In the genomic region with DNA sequence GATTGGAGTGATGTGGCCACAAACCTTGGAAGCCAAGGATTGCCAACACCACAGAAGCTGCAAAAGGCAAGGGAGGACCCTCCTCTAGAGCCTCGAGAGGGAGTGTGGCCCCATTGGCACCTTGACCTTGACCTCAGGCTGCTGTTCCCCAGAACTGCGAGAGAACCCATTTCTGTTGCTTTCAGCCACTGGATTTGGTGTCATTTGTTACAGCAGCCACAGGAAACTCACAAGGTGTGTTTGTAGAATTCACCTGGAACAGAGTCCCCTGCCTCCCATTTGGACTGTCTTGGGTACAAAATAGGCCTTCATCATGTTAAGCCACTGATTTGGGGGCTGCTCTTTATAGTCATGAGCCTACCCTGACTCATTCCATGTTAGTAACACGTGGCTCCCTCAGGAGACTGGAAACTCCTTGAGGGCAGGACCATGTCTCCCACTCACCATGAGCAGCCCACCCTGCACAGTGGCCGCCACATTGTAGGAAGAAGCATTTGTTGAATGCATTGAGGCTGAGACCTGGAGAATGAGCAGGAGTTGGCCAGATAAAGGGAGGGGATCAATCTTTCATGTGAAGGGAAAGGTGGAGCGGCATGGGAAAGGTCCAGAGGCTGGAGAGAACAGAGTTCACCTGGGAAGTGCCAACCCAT, we compare ENCODE assay signal across 21 cellular contexts. TPM values are rescaled to one million over a fixed set of nuclear protein-coding genes. Genes with fewer than 3 reads are reported as not detected.
DNase-seq lines count a peak whose midpoint lies in the region; ATAC-seq, FAIRE-seq and TF ChIP-seq lines count a peak whose summit lies in the region.
"Had no signal": no experiment of that assay in that cellular context is flagged by ENCODE, and none has a peak within 500 bp of the region (broad histone marks: within the 10 kb centered on the region; RNA-seq: fewer than 3 reads in every experiment).

No MANE protein-coding gene starts in this region.

- H3K36me3 Mint-ChIP-seq in astrocyte (ENCODE audit: low read depth, unreplicated experiment) = peaks cover 1% of the 10 kb centered on the region
- H3K36me3 Mint-ChIP-seq in T-helper 2 cell treated with Interferon-gamma antibody and Interleukin-4, amounts not matched to agents 5 μg/mL and 100 μg/mL, for 36 hours (ENCODE audit: low read depth) = no peaks in the 10 kb centered on the region
- H3K36me3 Mint-ChIP-seq: CD8-positive, alpha-beta T cell had no signal

- no peak overlapping the region for H3K23ac ChIP-seq in mesenchymal stem cell (ENCODE audit: low read length in 2 of 2)

- H3K4me1 Mint-ChIP-seq in astrocyte (ENCODE audit: low read depth, unreplicated experiment) = peaks cover 7% of the 10 kb centered on the region
- no peaks in the 10 kb centered on the region for H3K4me1 Mint-ChIP-seq in T-helper 2 cell treated with Interferon-gamma antibody and Interleukin-4, amounts not matched to agents 5 μg/mL and 100 μg/mL, for 36 hours (ENCODE audit: low read depth)

- peaks cover 0 to 9% (median 0%) of the 10 kb centered on the region in 11 experiments; a peak in 1 of 22 replicates for H3K27me3 ChIP-seq in BLaER1 treated with 17β-estradiol and CSF1 and Interleukin-3, amounts not matched to agents 10 nM and 100 nM
- H3K27me3 ChIP-seq in HCT116 (ENCODE audit: insufficient read depth, low read length) (no peaks in the 10 kb centered on the region), astrocyte (ENCODE audit: insufficient read depth, low read length) (no peaks in the 10 kb centered on the region), mesenchymal stem cell (ENCODE audit: control insufficient read depth in 1 of 2, insufficient read depth in 1 of 2, low read length in 2 of 2) (no peaks in the 10 kb centered on the region)
- H3K27me3 ChIP-seq: Peyer's patch, SJSA1 had no signal

- H2AFZ ChIP-seq in HCT116 (ENCODE audit: low read depth, low read length, poor library complexity, severe bottlenecking) (peak overlapping the region; percentile 22), astrocyte (ENCODE audit: low read depth, low read length) (no peak overlapping the region), mesenchymal stem cell (ENCODE audit: low read depth, low read length) (no peak overlapping the region)

- no peak for TF ChIP-seq POLR2A in HCT116 (IDR thresholded peaks at IDR 0.05; ENCODE audit: borderline replicate concordance, extremely low read depth, insufficient read depth, insufficient read length)

- peak overlapping the region; percentile 69 for H2AK5ac ChIP-seq in mesenchymal stem cell (ENCODE audit: low read length, severe bottlenecking)

- no peaks in the 10 kb centered on the region for H3K79me2 ChIP-seq in HCT116 (ENCODE audit: insufficient read depth, low read length)
- H3K79me2 ChIP-seq in astrocyte (ENCODE audit: insufficient read depth, low read length) = no peaks in the 10 kb centered on the region

- no peak overlapping the region for H3K27ac ChIP-seq in BLaER1 treated with 17β-estradiol and CSF1 and Interleukin-3, amounts not matched to agents 10 nM and 100 nM
- H3K27ac ChIP-seq in HCT116 (ENCODE audit: low read depth, low read length) = peak overlapping the region; percentile 38; the same call in 1 of the 2 replicates
- H3K27ac ChIP-seq in astrocyte (ENCODE audit: low read depth, low read length) = no peak overlapping the region
- H3K27ac ChIP-seq in mesenchymal stem cell (ENCODE audit: low read length, poor library complexity, severe bottlenecking) = no peak overlapping the region
- H3K27ac ChIP-seq: KMS-11, Peyer's patch, SJSA1 had no signal

- H4K91ac ChIP-seq in mesenchymal stem cell (ENCODE audit: low read length) = peak overlapping the region; percentile 74

- WGBS in mesenchymal stem cell = 88% methylated on average over 5 of the region's 5 CpGs

- intact Hi-C loops in HCT116 (cut with micrococcal nuclease) = no loop called here

- H3K9ac ChIP-seq in BLaER1 treated with 17β-estradiol and CSF1 and Interleukin-3, amounts not matched to agents 10 nM and 100 nM = no peak overlapping the region
- H3K9ac ChIP-seq in HCT116 (ENCODE audit: low read length) (no peak overlapping the region), astrocyte (ENCODE audit: low read length) (no peak overlapping the region), mesenchymal stem cell (ENCODE audit: low read length) (no peak overlapping the region)
- H3K9ac ChIP-seq: KMS-11 had no signal

- no peak overlapping the region for H3K27ac Mint-ChIP-seq in astrocyte (ENCODE audit: unreplicated experiment)
- H3K27ac Mint-ChIP-seq in T-helper 2 cell treated with Interferon-gamma antibody and Interleukin-4, amounts not matched to agents 5 μg/mL and 100 μg/mL, for 36 hours = no peak overlapping the region
- H3K27ac Mint-ChIP-seq: CD8-positive, alpha-beta T cell had no signal

- H3K36me3 ChIP-seq in BLaER1 treated with 17β-estradiol and CSF1 and Interleukin-3, amounts not matched to agents 10 nM and 100 nM = peaks cover 0 to 8% (median 0%) of the 10 kb centered on the region in 11 experiments; a peak in 3 of 22 replicates
- H3K36me3 ChIP-seq in HCT116 (ENCODE audit: control insufficient read depth in 1 of 2, insufficient read depth in 2 of 2, low read length in 2 of 2) (no peaks in the 10 kb centered on the region), astrocyte (ENCODE audit: insufficient read depth, low read length) (no peaks in the 10 kb centered on the region), mesenchymal stem cell (ENCODE audit: control insufficient read depth in 1 of 2, insufficient read depth in 2 of 2, low read depth in 1 of 2, low read length in 2 of 2) (no peaks in the 10 kb centered on the region)
- H3K36me3 ChIP-seq: Peyer's patch, SJSA1 had no signal

- no peak overlapping the region for H3K4me3 ChIP-seq in BLaER1 treated with 17β-estradiol and CSF1 and Interleukin-3, amounts not matched to agents 10 nM and 100 nM
- peak overlapping the region in 1 of 2 experiments; percentile 30; a peak in 1 of 4 replicates for H3K4me3 ChIP-seq in HCT116 (replicated peaks in 1 of 2; ENCODE audit: low read depth in 1 of 2, low read length in 2 of 2)
- no peak overlapping the region for H3K4me3 ChIP-seq in astrocyte (ENCODE audit: insufficient read depth, low read depth, low read length)
- no peak overlapping the region for H3K4me3 ChIP-seq in mesenchymal stem cell (ENCODE audit: insufficient read depth in 1 of 2, low read depth in 1 of 2, low read length in 2 of 2)
- H3K4me3 ChIP-seq: Peyer's patch, SJSA1 had no signal

- peak overlapping the region; percentile 64 to 84 (median 72) for H3K4me2 ChIP-seq in BLaER1 treated with 17β-estradiol and CSF1 and Interleukin-3, amounts not matched to agents 10 nM and 100 nM
- H3K4me2 ChIP-seq in HCT116 (ENCODE audit: low read length) (peak overlapping the region; percentile 79), astrocyte (ENCODE audit: low read length) (peak overlapping the region; percentile 18), mesenchymal stem cell (ENCODE audit: low read length, poor library complexity, severe bottlenecking) (no peak overlapping the region)

- no peaks in the 10 kb centered on the region for H3K79me1 ChIP-seq in mesenchymal stem cell (replicated peaks; ENCODE audit: low read length, poor library complexity, severe bottlenecking)

- TF ChIP-seq CTCF in HCT116 (IDR thresholded peaks at IDR 0.05 in 2 of 3, conservative IDR thresholded peaks at IDR 0.05 in 1 of 3; ENCODE audit: borderline replicate concordance in 1 of 3, insufficient read depth in 1 of 3, low read depth in 2 of 3, low read length in 2 of 3) (no peak), astrocyte (IDR thresholded peaks at IDR 0.05; ENCODE audit: insufficient read depth, low read depth, low read length) (no peak)

- H3K9me2 ChIP-seq in HCT116 (ENCODE audit: insufficient read depth) = no peaks in the 10 kb centered on the region

- no peak overlapping the region for H2BK15ac ChIP-seq in mesenchymal stem cell (ENCODE audit: low read depth, poor library complexity, severe bottlenecking)

- DNase-seq in HCT116 (ENCODE audit: low read depth, low spot score) (no peak), astrocyte (ENCODE audit: low read depth) (no peak), mesenchymal stem cell (no peak), NCI-H524 (lab: John Stamatoyannopoulos, UW) (no peak)
- no peak for DNase-seq in T-helper 2 cell treated with Interferon-gamma antibody and Interleukin-4, amounts not matched to agents 5 μg/mL and 100 μg/mL, for 36 hours (ENCODE audit: low spot score)
- DNase-seq: CD8-positive, alpha-beta T cell; DMS153; GDM1; NCI-H1105; NCI-H146; NCI-H510A treated with DMSO at 0.1 percent for 48 hours; NCI-H774; NK-92 treated with Interleukin-12 subunit alpha and Interleukin-12 subunit beta, amount 100 ng/mL, for 24 hours had no signal

- FAIRE-seq in astrocyte (lab: Jason Lieb, UNC) = no peak

- peak overlapping the region in 1 of 2 experiments; percentile 66 for H2BK12ac ChIP-seq in mesenchymal stem cell (ENCODE audit: low read length in 2 of 2)

- peaks cover 20% of the 10 kb centered on the region for H3K27me3 Mint-ChIP-seq in astrocyte (ENCODE audit: low read depth, unreplicated experiment)
- no peaks in the 10 kb centered on the region for H3K27me3 Mint-ChIP-seq in T-helper 2 cell treated with Interferon-gamma antibody and Interleukin-4, amounts not matched to agents 5 μg/mL and 100 μg/mL, for 36 hours (ENCODE audit: low read depth)

- peak overlapping the region; percentile 27 for H2BK120ac ChIP-seq in mesenchymal stem cell (ENCODE audit: low read depth, low read length)

- H3K18ac ChIP-seq in mesenchymal stem cell (ENCODE audit: low read depth in 1 of 2, low read length in 2 of 2) = peak overlapping the region in 1 of 2 experiments; percentile 43

- no peak overlapping the region for H2BK5ac ChIP-seq in mesenchymal stem cell (ENCODE audit: low read depth, low read length, poor library complexity, severe bottlenecking)

- no peak for TF ChIP-seq RAD21 in HCT116 (IDR thresholded peaks at IDR 0.05; ENCODE audit: low read depth)

- no peak overlapping the region for H3K14ac ChIP-seq in mesenchymal stem cell (ENCODE audit: low read length in 2 of 2)

- ATAC-seq in HCT116 (no peak), GM18498 (IDR thresholded peaks at IDR 0.05; ENCODE audit: unreplicated experiment) (no peak)
- ATAC-seq: CD8-positive, alpha-beta T cell had no signal

- no TSS peak for BruUV-seq in HCT116 (replicated peaks; lab: Mats Ljungman, UMichigan)

- H4K20me1 ChIP-seq in BLaER1 treated with 17β-estradiol and CSF1 and Interleukin-3, amounts not matched to agents 10 nM and 100 nM = peaks cover 0 to 10% (median 0%) of the 10 kb centered on the region in 11 experiments; a peak in 2 of 22 replicates
- no peaks in the 10 kb centered on the region for H4K20me1 ChIP-seq in HCT116 (ENCODE audit: insufficient read depth)
- H4K20me1 ChIP-seq in astrocyte (ENCODE audit: insufficient read depth, low read length) = no peaks in the 10 kb centered on the region

- CTCF ChIA-PET in HCT116 (lab: Charles Lee) = interaction anchor here (1.1 kb wide), 1 partner anchor 38 kb away, joined by 3 read pairs; no protein-coding TSS in a partner anchor

- no peak overlapping the region for H3K4me3 Mint-ChIP-seq in astrocyte (ENCODE audit: unreplicated experiment)
- H3K4me3 Mint-ChIP-seq in T-helper 2 cell treated with Interferon-gamma antibody and Interleukin-4, amounts not matched to agents 5 μg/mL and 100 μg/mL, for 36 hours = no peak overlapping the region
- H3K4me3 Mint-ChIP-seq: CD8-positive, alpha-beta T cell had no signal

- H3K9me3 Mint-ChIP-seq in astrocyte (ENCODE audit: unreplicated experiment) = peaks cover 7% of the 10 kb centered on the region
- H3K9me3 Mint-ChIP-seq in T-helper 2 cell treated with Interferon-gamma antibody and Interleukin-4, amounts not matched to agents 5 μg/mL and 100 μg/mL, for 36 hours = no peaks in the 10 kb centered on the region

- RAD21 ChIA-PET in HCT116 (lab: Charles Lee; ENCODE audit: low non-redundant PET in 1 of 2, low total read pairs in 2 of 2, uncharacterized antibody in 2 of 2, unreplicated experiment in 2 of 2) = no interaction called here

- peaks cover 15 to 23% (median 16%) of the 10 kb centered on the region in 11 experiments for H3K9me3 ChIP-seq in BLaER1 treated with 17β-estradiol and CSF1 and Interleukin-3, amounts not matched to agents 10 nM and 100 nM (replicated peaks in 1 of 11)
- H3K9me3 ChIP-seq in HCT116 (ENCODE audit: control insufficient read depth in 1 of 2, insufficient read depth in 1 of 2, low read depth in 1 of 2, low read length in 2 of 2) (peaks cover 0 to 4% of the 10 kb centered on the region in 2 experiments; a peak in 1 of 4 replicates), astrocyte (ENCODE audit: insufficient read depth, low read depth, low read length) (peaks cover 9% of the 10 kb centered on the region), mesenchymal stem cell (ENCODE audit: control insufficient read depth, low read length) (peaks cover 6% of the 10 kb centered on the region)
- H3K9me3 ChIP-seq: Peyer's patch had no signal

- peak overlapping the region in 1 of 2 experiments; percentile 32 for H3K4ac ChIP-seq in mesenchymal stem cell (ENCODE audit: low read depth in 1 of 2, low read length in 2 of 2)

- no peak overlapping the region for H4K8ac ChIP-seq in mesenchymal stem cell (ENCODE audit: low read length)

- H3K4me1 ChIP-seq in BLaER1 treated with 17β-estradiol and CSF1 and Interleukin-3, amounts not matched to agents 10 nM and 100 nM = peaks cover 53 to 79% (median 72%) of the 10 kb centered on the region in 10 experiments
- H3K4me1 ChIP-seq in HCT116 (ENCODE audit: control insufficient read depth in 1 of 2, insufficient read depth in 2 of 2, low read length in 2 of 2) (peaks cover 67 to 76% of the 10 kb centered on the region in 2 experiments), astrocyte (ENCODE audit: insufficient read depth, low read length) (peaks cover 9% of the 10 kb centered on the region), mesenchymal stem cell (ENCODE audit: control insufficient read depth, insufficient read depth, low read depth, low read length) (peaks cover 14% of the 10 kb centered on the region)

- POLR2A ChIA-PET in HCT116 (lab: Charles Lee) = interaction anchor here (1.4 kb wide), 1 partner anchor 29 kb away, joined by 3 read pairs; no protein-coding TSS in a partner anchor

RNA-seq across cellular contexts. Expression of a gene that starts 8.3 kb away (rescaled TPM):
- 0.25 TPM for total RNA-seq in HCT116 (2021; ENCODE audit: unreplicated experiment)
- polyA plus RNA-seq in HCT116 (2012) = 0.25 and 0.50 TPM in 2 replicates
- not detected in 2 replicates for total RNA-seq in astrocyte
- polyA plus RNA-seq in mesenchymal stem cell (2013, experiment 1 of 2) = not detected
- polyA plus RNA-seq in mesenchymal stem cell (2013, experiment 2 of 2) = not detected
- total RNA-seq: CD8-positive, alpha-beta T cell; Daoy; H4; Right ventricle myocardium inferior; SJSA1 had no signal

RNA-seq across cellular contexts. Expression of a gene that starts 25.2 kb away (rescaled TPM):
- total RNA-seq in HCT116 (2021; ENCODE audit: unreplicated experiment) (24.1 TPM), astrocyte (10.5 and 13.3 TPM in 2 replicates)
- 23.7 and 26.8 TPM in 2 replicates for polyA plus RNA-seq in HCT116 (2012)
- 4.4 TPM for polyA plus RNA-seq in mesenchymal stem cell (2013, experiment 1 of 2)
- 4.5 TPM for polyA plus RNA-seq in mesenchymal stem cell (2013, experiment 2 of 2)

RNA-seq across cellular contexts. Expression of a gene that starts 39.5 kb away (rescaled TPM):
- total RNA-seq in HCT116 (2021; ENCODE audit: unreplicated experiment) (4.3 TPM), astrocyte (0.34 and 0.62 TPM in 2 replicates)
- polyA plus RNA-seq in HCT116 (2012) = 4.7 and 4.8 TPM in 2 replicates
- polyA plus RNA-seq in mesenchymal stem cell (2013, experiment 1 of 2) = not detected
- polyA plus RNA-seq in mesenchymal stem cell (2013, experiment 2 of 2) = not detected
- total RNA-seq: CD8-positive, alpha-beta T cell; H4 had no signal
